In genomic region chr9:128162215-128163026, GRCh38 we compare ENCODE assay signal across 13 cellular contexts. TPM values are rescaled to one million over a fixed set of nuclear protein-coding genes. Genes with fewer than 3 reads are reported as not detected.
A peak's percentile ranks its signal among the peaks of the same experiment; 100 is the strongest.
DNase-seq lines count a peak whose midpoint lies in the region; ATAC-seq, FAIRE-seq and TF ChIP-seq lines count a peak whose summit lies in the region.
"Had no signal": no experiment of that assay in that cellular context is flagged by ENCODE, and none has a peak within 500 bp of the region (broad histone marks: within the 10 kb centered on the region; RNA-seq: fewer than 3 reads in every experiment).

No MANE protein-coding gene starts in this region.

- H3K4me3 ChIP-seq in tibial artery: no peak overlapping the region
- H3K4me3 ChIP-seq: SJSA1 had no signal

- H3K4me1 Mint-ChIP-seq in activated naive CD4-positive, alpha-beta T cell treated with anti-CD3 and anti-CD28 coated beads, Interleukin-2, amount 10 ng/mL, durations not matched to agents 7 days and 5 days: peaks cover 24% of the 10 kb centered on the region
- peaks cover 17% of the 10 kb centered on the region for H3K4me1 Mint-ChIP-seq in activated naive CD8-positive, alpha-beta T cell treated with anti-CD3 and anti-CD28 coated beads, Interleukin-2, amount 50 U/mL, for 24 hours

- peaks cover 0 to 34% (median 21%) of the 10 kb centered on the region in 4 donors for H3K4me1 ChIP-seq in tibial artery

- H3K9me3 ChIP-seq in tibial artery: no peaks in the 10 kb centered on the region

- peak overlapping the region in 1 of 2 donors; percentile 23 for H3K27ac ChIP-seq in tibial artery
- H3K27ac ChIP-seq: HL-60, SJSA1 had no signal

- intact Hi-C loops in left cardiac atrium (cut with DNase I) (no loop called here), tibial artery (cut with DNase I; ENCODE audit: low total_unique reads) (no loop called here)

- no peak for TF ChIP-seq POLR2A in GM18505 (IDR thresholded peaks at IDR 0.05; ENCODE audit: borderline replicate concordance, extremely low read depth, insufficient read depth, insufficient read length)
- no peak for TF ChIP-seq POLR2A in GM12891 (IDR thresholded peaks at IDR 0.05; ENCODE audit: low read depth, low read length)

- no peaks in the 10 kb centered on the region for H3K27me3 ChIP-seq in tibial artery
- H3K27me3 ChIP-seq: SJSA1 had no signal

- TF ChIP-seq CTCF in tibial artery (IDR thresholded peaks at IDR 0.05): no peak

- H3K36me3 ChIP-seq in tibial artery: peaks cover 31 to 52% (median 43%) of the 10 kb centered on the region in 3 donors

- CTCF ChIA-PET in activated naive CD4-positive, alpha-beta T cell treated with anti-CD3 and anti-CD28 coated beads, Interleukin-2, amount 10 ng/mL, durations not matched to agents 7 days and 5 days (lab: Charles Lee): interaction anchor here (0.6 to 1.6 kb wide), 2 partner anchors 36 to 179 kb away, joined by 3 read pairs; no protein-coding TSS in a partner anchor

- H3K27ac Mint-ChIP-seq in activated naive CD4-positive, alpha-beta T cell treated with anti-CD3 and anti-CD28 coated beads, Interleukin-2, amount 10 ng/mL, durations not matched to agents 7 days and 5 days: no peak overlapping the region
- H3K27ac Mint-ChIP-seq in activated naive CD8-positive, alpha-beta T cell treated with anti-CD3 and anti-CD28 coated beads, Interleukin-2, amount 50 U/mL, for 24 hours: peak overlapping the region; percentile 25

- peaks cover 25% of the 10 kb centered on the region for H3K36me3 Mint-ChIP-seq in activated naive CD4-positive, alpha-beta T cell treated with anti-CD3 and anti-CD28 coated beads, Interleukin-2, amount 10 ng/mL, durations not matched to agents 7 days and 5 days
- H3K36me3 Mint-ChIP-seq in activated naive CD8-positive, alpha-beta T cell treated with anti-CD3 and anti-CD28 coated beads, Interleukin-2, amount 50 U/mL, for 24 hours (ENCODE audit: low read depth): peaks cover 27% of the 10 kb centered on the region

- no peak for ATAC-seq in activated naive CD8-positive, alpha-beta T cell treated with anti-CD3 and anti-CD28 coated beads, Interleukin-2, amount 50 U/mL, for 24 hours
- peak in 1 of 2 donors; percentile 44 for ATAC-seq in left cardiac atrium
- no peak for ATAC-seq in GM18505 (IDR thresholded peaks at IDR 0.05; ENCODE audit: unreplicated experiment)
- ATAC-seq in GM21825 (IDR thresholded peaks at IDR 0.05; ENCODE audit: unreplicated experiment): no peak
- ATAC-seq: HCT116 had no signal

- no peak for DNase-seq in activated naive CD4-positive, alpha-beta T cell treated with anti-CD3 and anti-CD28 coated beads, Interleukin-2, amount 10 ng/mL, durations not matched to agents 7 days and 5 days
- DNase-seq in activated naive CD4-positive, alpha-beta T cell (lab: John Stamatoyannopoulos, UW): no peak
- no peak for DNase-seq in activated naive CD8-positive, alpha-beta T cell treated with anti-CD3 and anti-CD28 coated beads, Interleukin-2, amount 50 U/mL, for 24 hours
- DNase-seq in left cardiac atrium (peak; percentile 63), tibial artery (peak; percentile 64 to 94), GM12891 (ENCODE audit: insufficient read length, low spot score) (no peak)
- DNase-seq: activated CD8-positive, alpha-beta memory T cell treated with anti-CD3 and anti-CD28 coated beads, Interleukin-2, amount 50 U/mL, for 48 hours; NCI-H2081 had no signal

- no peaks in the 10 kb centered on the region for H3K9me3 Mint-ChIP-seq in activated naive CD4-positive, alpha-beta T cell treated with anti-CD3 and anti-CD28 coated beads, Interleukin-2, amount 10 ng/mL, durations not matched to agents 7 days and 5 days
- no peaks in the 10 kb centered on the region for H3K9me3 Mint-ChIP-seq in activated naive CD8-positive, alpha-beta T cell treated with anti-CD3 and anti-CD28 coated beads, Interleukin-2, amount 50 U/mL, for 24 hours

- H3K4me3 Mint-ChIP-seq in activated naive CD4-positive, alpha-beta T cell treated with anti-CD3 and anti-CD28 coated beads, Interleukin-2, amount 10 ng/mL, durations not matched to agents 7 days and 5 days: peak overlapping the region; percentile 78
- H3K4me3 Mint-ChIP-seq in activated naive CD8-positive, alpha-beta T cell treated with anti-CD3 and anti-CD28 coated beads, Interleukin-2, amount 50 U/mL, for 24 hours: peak overlapping the region; percentile 28

- H3K27me3 Mint-ChIP-seq in activated naive CD4-positive, alpha-beta T cell treated with anti-CD3 and anti-CD28 coated beads, Interleukin-2, amount 10 ng/mL, durations not matched to agents 7 days and 5 days: no peaks in the 10 kb centered on the region
- no peaks in the 10 kb centered on the region for H3K27me3 Mint-ChIP-seq in activated naive CD8-positive, alpha-beta T cell treated with anti-CD3 and anti-CD28 coated beads, Interleukin-2, amount 50 U/mL, for 24 hours

- FAIRE-seq in GM12891 (lab: Jason Lieb, UNC): no peak

TF ChIP-seq in GM12891, 5 proteins besides CTCF, POLR2A, EP300 and RAD21:
- no peak for TF ChIP-seq SPI1 (IDR thresholded peaks at IDR 0.05; ENCODE audit: low read depth, low read length)
- no peak for TF ChIP-seq POU2F2 (IDR thresholded peaks at IDR 0.05; ENCODE audit: low read depth, low read length)
- TF ChIP-seq TAF1 (IDR thresholded peaks at IDR 0.05; ENCODE audit: low read depth, low read length): no peak
- TF ChIP-seq POLR2AphosphoS5 (IDR thresholded peaks at IDR 0.05; ENCODE audit: low read depth, low read length): no peak
- no peak for TF ChIP-seq PAX5 (IDR thresholded peaks at IDR 0.05; ENCODE audit: insufficient read depth, low read length, severe bottlenecking)

RNA-seq across cellular contexts. Expression of gene BBLN, which starts 2.4 kb away (rescaled TPM):
- 10 to 100 TPM; 45.3 to 46.2 TPM for total RNA-seq in left cardiac atrium
- 135 TPM for polyA plus RNA-seq in GM12891 (2012; ENCODE audit: low read depth, missing spikeins)

RNA-seq across cellular contexts. Expression of gene LCN2, which starts 13.2 kb away (rescaled TPM):
- total RNA-seq in left cardiac atrium: under 1 TPM in 1 of 2 donors, not detected in 1; 0.38 TPM
- not detected for polyA plus RNA-seq in GM12891 (2012; ENCODE audit: low read depth, missing spikeins)
- total RNA-seq: SJSA1 had no signal

RNA-seq across cellular contexts. Expression of gene CIZ1, which starts 29.0 kb away (rescaled TPM):
- total RNA-seq in left cardiac atrium: 10 to 100 TPM; 67.1 to 68.5 TPM
- polyA plus RNA-seq in GM12891 (2012; ENCODE audit: low read depth, missing spikeins): 43.1 TPM

RNA-seq across cellular contexts. Expression of gene PTGES2, which starts 34.9 kb away (rescaled TPM):
- 100 to 1,000 TPM; 111 to 155 TPM for total RNA-seq in left cardiac atrium
- 45.3 TPM for polyA plus RNA-seq in GM12891 (2012; ENCODE audit: low read depth, missing spikeins)

RNA-seq across cellular contexts. Expression of gene DNM1, which starts 40.8 kb away (rescaled TPM):
- 10 to 100 TPM; 11.3 to 14.0 TPM for total RNA-seq in left cardiac atrium
- 0.31 TPM for polyA plus RNA-seq in GM12891 (2012; ENCODE audit: low read depth, missing spikeins)

Comparison
In these comparisons a context has a peak if more than half of its experiments do, and no peak if none do; other contexts are left out.
1. DNase-seq: peak in left cardiac atrium (single experiment) and tibial artery (2 of 2); none in activated naive CD4-positive, alpha-beta T cell treated with anti-CD3 and anti-CD28 coated beads, Interleukin-2, amount 10 ng/mL, durations not matched to agents 7 days and 5 days (single experiment), activated naive CD4-positive, alpha-beta T cell (0 of 4), activated naive CD8-positive, alpha-beta T cell treated with anti-CD3 and anti-CD28 coated beads, Interleukin-2, amount 50 U/mL, for 24 hours (single experiment) and GM12891 (single experiment).